ENCODE assay signal across 14 cellular contexts in the genomic region with DNA sequence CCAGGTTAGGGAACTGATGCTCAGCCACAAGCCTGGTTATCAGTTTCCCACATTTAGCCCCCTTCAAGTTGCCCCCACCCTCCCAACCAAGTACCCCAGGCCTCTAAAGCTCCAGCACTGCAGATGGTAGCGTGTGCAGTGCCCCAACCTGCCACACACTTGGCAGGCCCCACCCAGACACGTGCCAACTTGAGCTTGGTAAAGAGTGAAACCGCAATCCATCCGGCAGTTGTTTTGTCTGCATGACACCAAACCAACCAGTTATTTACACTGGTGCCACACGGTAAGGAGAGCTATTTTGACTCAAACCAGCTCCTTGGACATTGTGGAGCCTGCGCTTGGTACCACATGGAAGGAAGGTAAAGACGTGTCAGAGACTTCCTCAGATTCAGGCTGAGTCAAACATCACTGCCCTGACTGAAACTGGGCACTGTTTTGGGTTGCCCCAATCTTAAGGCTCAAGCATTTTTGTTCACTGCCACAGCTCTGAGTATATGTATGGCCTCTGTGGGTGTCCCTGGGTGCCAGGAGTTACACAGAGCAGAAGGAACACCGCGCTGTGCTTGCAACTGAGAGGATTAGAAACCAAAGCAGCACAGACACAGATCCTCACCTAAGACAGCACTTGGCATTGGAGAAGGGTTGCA.
DNase-seq lines count a peak whose midpoint lies in the region; ATAC-seq and TF ChIP-seq lines count a peak whose summit lies in the region.
"Had no signal": no experiment of that assay in that cellular context is flagged by ENCODE, and none has a peak within 500 bp of the region (broad histone marks: within the 10 kb centered on the region; RNA-seq: fewer than 3 reads in every experiment).

No MANE protein-coding gene starts in this region.

- H3K27ac ChIP-seq in RWPE1 = peak overlapping the region; percentile 55
- H3K27ac ChIP-seq: BLaER1, heart right ventricle, KMS-11, uterus had no signal

- DNase-seq in Caco-2 (no peak), LHCN-M2 (ENCODE audit: low read depth) (peak; percentile 86), RWPE1 (ENCODE audit: low spot score) (peak; percentile 39), left kidney (ENCODE audit: low read depth, low spot score) (peak; percentile 4), putamen (ENCODE audit: low spot score) (no peak), A172 (ENCODE audit: low spot score) (no peak), glutamatergic neuron (no peak)
- DNase-seq: activated CD8-positive, alpha-beta memory T cell treated with anti-CD3 and anti-CD28 coated beads for 24 hours; heart right ventricle; uterus had no signal

- H3K27ac Mint-ChIP-seq in Caco-2 (ENCODE audit: unreplicated experiment) (peak overlapping the region; percentile 25), glutamatergic neuron (ENCODE audit: unreplicated experiment) (no peak overlapping the region)
- H3K27ac Mint-ChIP-seq: T-helper 2 cell treated with Interferon-gamma antibody and Interleukin-4, amounts not matched to agents 5 μg/mL and 100 μg/mL, for 36 hours had no signal

- H3K4me1 Mint-ChIP-seq in Caco-2 (ENCODE audit: low read depth, unreplicated experiment) = peaks cover 22% of the 10 kb centered on the region
- H3K4me1 Mint-ChIP-seq in glutamatergic neuron (ENCODE audit: low read depth, unreplicated experiment) = no peaks in the 10 kb centered on the region

- no peak for ATAC-seq in GM21381 (IDR thresholded peaks at IDR 0.05; ENCODE audit: unreplicated experiment)

- H3K36me3 Mint-ChIP-seq in Caco-2 (ENCODE audit: insufficient read depth, unreplicated experiment) (peaks cover 7% of the 10 kb centered on the region), glutamatergic neuron (ENCODE audit: unreplicated experiment) (no peaks in the 10 kb centered on the region)

- no TSS peak for BruUV-seq in Caco-2 (replicated peaks; lab: Mats Ljungman, UMichigan)

- intact Hi-C loops in Caco-2 (cut with micrococcal nuclease; ENCODE audit: unreplicated experiment) = loop anchor here (1.0 to 10.0 kb wide), 4 partner anchors 16 to 361 kb away; partner anchors contain the start of gene ARHGAP20

- CTCF ChIA-PET in Caco-2 (lab: Charles Lee) (interaction anchor here (0.5 to 1.1 kb wide), 5 partner anchors 17 to 350 kb away, joined by 3 to 10 read pairs (median 7); no protein-coding TSS in a partner anchor), RWPE1 (lab: Yijun Ruan, JAX) (no interaction called here)

- no peak for TF ChIP-seq CTCF in Caco-2 (IDR thresholded peaks at IDR 0.05; ENCODE audit: insufficient read depth in 1 of 2, low read depth in 1 of 2, low read length in 1 of 2, severe bottlenecking in 1 of 2, unreplicated experiment in 1 of 2)
- TF ChIP-seq CTCF in RWPE1 (conservative IDR thresholded peaks at IDR 0.05; ENCODE audit: low read depth) = no peak
- TF ChIP-seq CTCF in glutamatergic neuron (IDR thresholded peaks at IDR 0.05; ENCODE audit: partially characterized antibody, unreplicated experiment) = no peak

- no peak overlapping the region for H3K4me3 ChIP-seq in Caco-2 (ENCODE audit: low read depth, low read length)
- H3K4me3 ChIP-seq: BLaER1, heart right ventricle, uterus had no signal

- H3K9me3 ChIP-seq in Caco-2 = no peaks in the 10 kb centered on the region
- H3K9me3 ChIP-seq: BLaER1, heart right ventricle, uterus had no signal

- peaks cover 20% of the 10 kb centered on the region for H3K4me1 ChIP-seq in Caco-2
- H3K4me1 ChIP-seq: BLaER1, heart right ventricle, uterus had no signal

- H3K27me3 Mint-ChIP-seq in Caco-2 (ENCODE audit: insufficient read depth, unreplicated experiment) (peaks cover 9% of the 10 kb centered on the region), glutamatergic neuron (ENCODE audit: unreplicated experiment) (peaks cover 2% of the 10 kb centered on the region)

- H3K36me3 ChIP-seq in Caco-2 (ENCODE audit: control insufficient read depth, insufficient read depth, low read length) = no peaks in the 10 kb centered on the region
- H3K36me3 ChIP-seq: BLaER1, heart right ventricle, uterus had no signal

- H3K27me3 ChIP-seq in Caco-2 (replicated peaks; ENCODE audit: control insufficient read depth, insufficient read depth, low read length) = no peaks in the 10 kb centered on the region; the same call in 1 of the 2 replicates
- H3K27me3 ChIP-seq: BLaER1, uterus had no signal

- H3K9me3 Mint-ChIP-seq in Caco-2 (ENCODE audit: unreplicated experiment) (no peaks in the 10 kb centered on the region), glutamatergic neuron (ENCODE audit: unreplicated experiment) (no peaks in the 10 kb centered on the region)
- H3K9me3 Mint-ChIP-seq: T-helper 2 cell treated with Interferon-gamma antibody and Interleukin-4, amounts not matched to agents 5 μg/mL and 100 μg/mL, for 36 hours had no signal

- H3K4me3 Mint-ChIP-seq in Caco-2 (ENCODE audit: unreplicated experiment) (no peak overlapping the region), glutamatergic neuron (ENCODE audit: unreplicated experiment) (no peak overlapping the region)
- H3K4me3 Mint-ChIP-seq: T-helper 2 cell treated with Interferon-gamma antibody and Interleukin-4, amounts not matched to agents 5 μg/mL and 100 μg/mL, for 36 hours had no signal

- POLR2A ChIA-PET in Caco-2 (lab: Charles Lee) = no interaction called here
- POLR2A ChIA-PET in RWPE1 (lab: Yijun Ruan, JAX; ENCODE audit: low non-redundant PET) = no interaction called here

Comparison
In these comparisons a context has a peak if more than half of its experiments do, and no peak if none do; other contexts are left out.
1. DNase-seq: peak in LHCN-M2 (single experiment), RWPE1 (single experiment) and left kidney (single experiment); none in Caco-2 (0 of 2), putamen (single experiment), A172 (single experiment) and glutamatergic neuron (single experiment).